In genomic region chr3:11904157-11904556, GRCh38 we compare ENCODE assay signal across 17 cellular contexts. TPM values are rescaled to one million over a fixed set of nuclear protein-coding genes. Genes with fewer than 3 reads are reported as not detected.
DNase-seq lines count a peak whose midpoint lies in the region; TF ChIP-seq lines count a peak whose summit lies in the region.
"Had no signal": no experiment of that assay in that cellular context is flagged by ENCODE, and none has a peak within 500 bp of the region (broad histone marks: within the 10 kb centered on the region; RNA-seq: fewer than 3 reads in every experiment).

No MANE protein-coding gene starts in this region.

- H3K27me3 ChIP-seq in BLaER1 = no peaks in the 10 kb centered on the region
- H3K27me3 ChIP-seq in BLaER1 treated with 17β-estradiol and CSF1 and Interleukin-3, amounts not matched to agents 10 nM and 100 nM = no peaks in the 10 kb centered on the region
- H3K27me3 ChIP-seq in neuronal stem cell (ENCODE audit: control insufficient read depth in 3 of 3, insufficient read depth in 3 of 3, low read depth in 1 of 3, low read length in 3 of 3) = peaks cover 0 to 12% (median 0%) of the 10 kb centered on the region in 3 experiments
- H3K27me3 ChIP-seq in endodermal cell (ENCODE audit: control insufficient read depth, insufficient read depth, low read length, poor library complexity, severe bottlenecking) = no peaks in the 10 kb centered on the region

- H4K91ac ChIP-seq in neuronal stem cell (ENCODE audit: low read depth, low read length, poor library complexity) = no peak overlapping the region

- H4K8ac ChIP-seq in neuronal stem cell (ENCODE audit: low read depth, low read length) = no peak overlapping the region

- H3K27ac Mint-ChIP-seq in endodermal cell = no peak overlapping the region
- H3K27ac Mint-ChIP-seq: CD14-positive monocyte; CD4-positive, alpha-beta T cell; CD8-positive, alpha-beta memory T cell; GM23338; H9; HFFc6 had no signal

- H2AFZ ChIP-seq in neuronal stem cell (ENCODE audit: low read length) = no peak overlapping the region
- H2AFZ ChIP-seq: GM23338 had no signal

- no peak overlapping the region for H3K4me3 Mint-ChIP-seq in endodermal cell
- H3K4me3 Mint-ChIP-seq: CD14-positive monocyte; CD4-positive, alpha-beta T cell; CD8-positive, alpha-beta memory T cell; GM23338; H9; HFFc6 had no signal

- H3K4me3 ChIP-seq in BLaER1 (no peak overlapping the region), neuronal stem cell (ENCODE audit: low read length in 2 of 2) (no peak overlapping the region), endodermal cell (ENCODE audit: low read length) (no peak overlapping the region)
- H3K4me3 ChIP-seq in BLaER1 treated with 17β-estradiol and CSF1 and Interleukin-3, amounts not matched to agents 10 nM and 100 nM = no peak overlapping the region
- H3K4me3 ChIP-seq: GM12878, GM23338 had no signal

- no peaks in the 10 kb centered on the region for H3K36me3 Mint-ChIP-seq in endodermal cell (ENCODE audit: low read depth)
- H3K36me3 Mint-ChIP-seq: CD14-positive monocyte; CD8-positive, alpha-beta memory T cell had no signal

- no peaks in the 10 kb centered on the region for H4K20me1 ChIP-seq in BLaER1
- H4K20me1 ChIP-seq in BLaER1 treated with 17β-estradiol and CSF1 and Interleukin-3, amounts not matched to agents 10 nM and 100 nM = no peaks in the 10 kb centered on the region

- H3K27ac ChIP-seq in BLaER1 (no peak overlapping the region), neuronal stem cell (replicated peaks; ENCODE audit: low read length) (no peak overlapping the region), endodermal cell (ENCODE audit: low read depth, low read length) (no peak overlapping the region)
- peak overlapping the region in 3 of 11 experiments; percentile 58 to 77 (median 75); a peak in 4 of 22 replicates for H3K27ac ChIP-seq in BLaER1 treated with 17β-estradiol and CSF1 and Interleukin-3, amounts not matched to agents 10 nM and 100 nM

- no peaks in the 10 kb centered on the region for H3K79me1 ChIP-seq in neuronal stem cell (ENCODE audit: low read depth, low read length)

- no peaks in the 10 kb centered on the region for H3K4me1 Mint-ChIP-seq in endodermal cell
- H3K4me1 Mint-ChIP-seq: CD14-positive monocyte, GM23338, H9 had no signal

- no peak overlapping the region for H3K23ac ChIP-seq in neuronal stem cell (ENCODE audit: low read depth, low read length, poor library complexity)

- H3K18ac ChIP-seq in neuronal stem cell (ENCODE audit: low read length) = no peak overlapping the region

- no CpG with 5 or more reads among the region's 4 CpGs for WGBS in neuronal stem cell (ENCODE audit: extremely low coverage in 2 of 2, insufficient read length in 2 of 2, insufficient replicate concordance in 1 of 2), 2 donors
- WGBS in endodermal cell (ENCODE audit: insufficient coverage in 1 of 2, insufficient read length in 1 of 2), 2 experiments = 74% methylated on average over 4 of the region's 4 CpGs

- no peaks in the 10 kb centered on the region for H3K9me3 ChIP-seq in BLaER1
- peaks cover 0 to 22% (median 7%) of the 10 kb centered on the region in 11 experiments; a peak in 12 of 22 replicates for H3K9me3 ChIP-seq in BLaER1 treated with 17β-estradiol and CSF1 and Interleukin-3, amounts not matched to agents 10 nM and 100 nM (replicated peaks in 1 of 11)
- no peaks in the 10 kb centered on the region for H3K9me3 ChIP-seq in neuronal stem cell (replicated peaks in 1 of 2; ENCODE audit: control insufficient read depth in 2 of 2, insufficient read depth in 1 of 2, low read depth in 1 of 2, low read length in 2 of 2)
- H3K9me3 ChIP-seq in endodermal cell (ENCODE audit: control insufficient read depth, low read length) = no peaks in the 10 kb centered on the region

- H3K4me1 ChIP-seq in BLaER1 (peaks cover 49% of the 10 kb centered on the region), neuronal stem cell (ENCODE audit: control insufficient read depth in 2 of 2, insufficient read depth in 1 of 2, low read depth in 1 of 2, low read length in 2 of 2) (peaks cover 0 to 5% of the 10 kb centered on the region in 2 donors), endodermal cell (ENCODE audit: control insufficient read depth, insufficient read depth, low read length) (no peaks in the 10 kb centered on the region)
- H3K4me1 ChIP-seq in BLaER1 treated with 17β-estradiol and CSF1 and Interleukin-3, amounts not matched to agents 10 nM and 100 nM = peaks cover 24 to 50% (median 38%) of the 10 kb centered on the region in 10 experiments

- H3K4me2 ChIP-seq in BLaER1 = peak overlapping the region; percentile 66; the same call in 1 of the 2 replicates
- H3K4me2 ChIP-seq in BLaER1 treated with 17β-estradiol and CSF1 and Interleukin-3, amounts not matched to agents 10 nM and 100 nM = peak overlapping the region in 6 of 11 experiments; percentile 63 to 73 (median 66); a peak in 9 of 22 replicates
- no peak overlapping the region for H3K4me2 ChIP-seq in neuronal stem cell (ENCODE audit: insufficient read depth, low read length, poor library complexity, severe bottlenecking)
- H3K4me2 ChIP-seq: GM23338 had no signal

- no peaks in the 10 kb centered on the region for H3K9me3 Mint-ChIP-seq in endodermal cell
- H3K9me3 Mint-ChIP-seq: CD4-positive, alpha-beta T cell; CD8-positive, alpha-beta memory T cell; GM23338; H9; HFFc6 had no signal

- H2BK120ac ChIP-seq in neuronal stem cell (ENCODE audit: low read depth, low read length) = no peak overlapping the region

- H3K9ac ChIP-seq in BLaER1 = no peak overlapping the region
- H3K9ac ChIP-seq in BLaER1 treated with 17β-estradiol and CSF1 and Interleukin-3, amounts not matched to agents 10 nM and 100 nM = no peak overlapping the region; a peak in 1 of 22 replicates
- H3K9ac ChIP-seq in neuronal stem cell (ENCODE audit: low read depth, low read length, poor library complexity) = no peak overlapping the region
- no peak overlapping the region for H3K9ac ChIP-seq in endodermal cell (ENCODE audit: extremely low read depth, low read length, poor library complexity, severe bottlenecking)

- DNase-seq in neuronal stem cell (ENCODE audit: low spot score) (no peak), NCI-H2081 (lab: John Stamatoyannopoulos, UW) (no peak), endodermal cell (no peak)
- DNase-seq in activated CD4-positive, alpha-beta T cell treated with anti-CD3 and anti-CD28 coated beads, Interleukin-2, amount 50 U/mL, for 48 hours = no peak
- DNase-seq: CD4-positive, alpha-beta T cell; CD8-positive, alpha-beta memory T cell; DMS 273 treated with DMSO at 0.1 percent for 48 hours; DMS79; EL; GDM1; H9; HFFc6 had no signal

- no peak for TF ChIP-seq CTCF in endodermal cell (conservative IDR thresholded peaks at IDR 0.05)

- H2BK15ac ChIP-seq in neuronal stem cell (ENCODE audit: low read length) = no peak overlapping the region

- H3K36me3 ChIP-seq in BLaER1 (no peaks in the 10 kb centered on the region), neuronal stem cell (replicated peaks in 1 of 2; ENCODE audit: control insufficient read depth in 2 of 2, insufficient read depth in 2 of 2, low read length in 2 of 2) (no peaks in the 10 kb centered on the region), endodermal cell (ENCODE audit: control insufficient read depth, insufficient read depth, low read length) (no peaks in the 10 kb centered on the region)
- no peaks in the 10 kb centered on the region for H3K36me3 ChIP-seq in BLaER1 treated with 17β-estradiol and CSF1 and Interleukin-3, amounts not matched to agents 10 nM and 100 nM

- H3K4ac ChIP-seq in neuronal stem cell (ENCODE audit: low read length) = no peak overlapping the region

- no peak overlapping the region for H2BK5ac ChIP-seq in neuronal stem cell (ENCODE audit: low read length)

- no peak overlapping the region for H2AK5ac ChIP-seq in neuronal stem cell (ENCODE audit: low read depth, low read length)

- no peaks in the 10 kb centered on the region for H3K27me3 Mint-ChIP-seq in endodermal cell (ENCODE audit: insufficient read depth)

- peak overlapping the region; percentile 32 for H3K14ac ChIP-seq in neuronal stem cell (ENCODE audit: low read length)

- H2BK12ac ChIP-seq in neuronal stem cell (ENCODE audit: low read length) = no peak overlapping the region

RNA-seq across cellular contexts. Expression of gene TAMM41, which starts 57.5 kb away (rescaled TPM):
- 24.9 TPM for polyA plus RNA-seq in neuronal stem cell (2013, experiment 1 of 2)
- polyA plus RNA-seq in neuronal stem cell (2013, experiment 2 of 2) = 26.9 TPM
- total RNA-seq in endodermal cell = 10 to 100 TPM; 28.5 to 31.9 TPM
- 26.9 TPM for polyA plus RNA-seq in endodermal cell (2013, experiment 1 of 2)
- 27.3 TPM for polyA plus RNA-seq in endodermal cell (2013, experiment 2 of 2)
